In genomic region chr15:47289667-47290066, GRCh38 we compare ENCODE assay signal across 19 cellular contexts.
DNase-seq lines count a peak whose midpoint lies in the region; TF ChIP-seq lines count a peak whose summit lies in the region.
"Had no signal": no experiment of that assay in that cellular context is flagged by ENCODE, and none has a peak within 500 bp of the region (broad histone marks: within the 10 kb centered on the region; RNA-seq: fewer than 3 reads in every experiment).

No MANE protein-coding gene starts in this region.

- no peak overlapping the region for H3K4me3 Mint-ChIP-seq in CD14-positive monocyte

- intact Hi-C loops in CD14-positive monocyte (cut with micrococcal nuclease), result no loop called here

- DNase-seq in NCI-H524 (lab: John Stamatoyannopoulos, UW), result peak; percentile 18 to 42
- no peak for DNase-seq in NCI-H524 treated with DMSO at 0.1 percent for 48 hours (lab: John Stamatoyannopoulos, UW)
- DNase-seq in SK-N-MC (ENCODE audit: low read depth, low spot score), result no peak
- peak; percentile 57 for DNase-seq in islet precursor cell
- no peak for DNase-seq in NCI-H1092 (lab: John Stamatoyannopoulos, UW)
- no peak for DNase-seq in CD14-positive monocyte (ENCODE audit: low spot score)
- no peak for DNase-seq in AML-193 (lab: John Stamatoyannopoulos, UW)
- DNase-seq: DND-41, MV-4-11, NCI-H1417, NCI-H187 treated with DMSO at 0.1 percent for 48 hours, NCI-H446 treated with DMSO at 0.1 percent for 48 hours, NCI-H774, PC-3, RPMI8226, SIG-M5 had no signal

- no peaks in the 10 kb centered on the region for H3K36me3 Mint-ChIP-seq in CD14-positive monocyte

- peak overlapping the region; percentile 72 for H3K27ac ChIP-seq in SK-N-MC
- H3K27ac ChIP-seq: BLaER1 treated with 17β-estradiol and CSF1 and Interleukin-3, amounts not matched to agents 10 nM and 100 nM; KMS-11 had no signal

- H3K4me3 ChIP-seq in SK-N-MC, result no peak overlapping the region
- H3K4me3 ChIP-seq: BLaER1 treated with 17β-estradiol and CSF1 and Interleukin-3, amounts not matched to agents 10 nM and 100 nM; HAP-1 had no signal

- peak overlapping the region; percentile 30 for H3K9ac ChIP-seq in SK-N-MC (ENCODE audit: insufficient read length)
- H3K9ac ChIP-seq: BLaER1 treated with 17β-estradiol and CSF1 and Interleukin-3, amounts not matched to agents 10 nM and 100 nM; KMS-11 had no signal

- H3K27me3 Mint-ChIP-seq in CD14-positive monocyte (ENCODE audit: low read depth in 3 of 3), result no peaks in the 10 kb centered on the region

- no peak for TF ChIP-seq CTCF in CD14-positive monocyte (IDR thresholded peaks at IDR 0.05)

- no peaks in the 10 kb centered on the region for H3K36me3 ChIP-seq in SK-N-MC (ENCODE audit: insufficient read depth, low read length)
- H3K36me3 ChIP-seq: BLaER1 treated with 17β-estradiol and CSF1 and Interleukin-3, amounts not matched to agents 10 nM and 100 nM; HAP-1 had no signal

- H3K9me3 Mint-ChIP-seq in CD14-positive monocyte, result peaks cover 2 to 8% (median 2%) of the 10 kb centered on the region in 7 donors

- H3K9me3 ChIP-seq in SK-N-MC (ENCODE audit: low read depth, low read length), result no peaks in the 10 kb centered on the region
- H3K9me3 ChIP-seq: BLaER1 treated with 17β-estradiol and CSF1 and Interleukin-3, amounts not matched to agents 10 nM and 100 nM; HAP-1 had no signal

- no peak overlapping the region for H3K27ac Mint-ChIP-seq in CD14-positive monocyte

- no peaks in the 10 kb centered on the region for H3K4me1 Mint-ChIP-seq in CD14-positive monocyte

Comparison
In these comparisons a context has a peak if more than half of its experiments do, and no peak if none do; other contexts are left out.
1. DNase-seq: peak in NCI-H524 (2 of 2) and islet precursor cell (single experiment); none in NCI-H524 treated with DMSO at 0.1 percent for 48 hours (single experiment), SK-N-MC (single experiment), NCI-H1092 (single experiment), CD14-positive monocyte (single experiment) and AML-193 (0 of 2).